In genomic region chr2:239319261-239319661, GRCh38 we compare ENCODE assay signal across 8 cellular contexts.
DNase-seq lines count a peak whose midpoint lies in the region; ATAC-seq and TF ChIP-seq lines count a peak whose summit lies in the region.

No MANE protein-coding gene starts in this region.

- no peaks in the 10 kb centered on the region for H3K27me3 ChIP-seq in Peyer's patch
- H3K27me3 ChIP-seq in neutrophil, result no peaks in the 10 kb centered on the region

- no peaks in the 10 kb centered on the region for H3K36me3 ChIP-seq in Peyer's patch
- no peaks in the 10 kb centered on the region for H3K36me3 ChIP-seq in neutrophil

- DNase-seq in COLO668 (lab: John Stamatoyannopoulos, UW; ENCODE audit: unreplicated experiment), result peak; percentile 14
- peak in 1 of 3 donors; percentile 67 for DNase-seq in Peyer's patch
- DNase-seq in epithelial cell of esophagus (ENCODE audit: low read depth), result peak; percentile 19
- no peak for DNase-seq in GDM1 (lab: John Stamatoyannopoulos, UW)

- H3K4me1 ChIP-seq in Peyer's patch (peaks cover 0 to 20% (median 5%) of the 10 kb centered on the region in 4 donors), neutrophil (ENCODE audit: control insufficient read depth in 1 of 2, insufficient read depth in 1 of 2, low read depth in 1 of 2, low read length in 1 of 2) (peaks cover 0 to 3% of the 10 kb centered on the region in 2 experiments)

- peaks cover 0 to 4% (median 0%) of the 10 kb centered on the region in 4 donors for H3K9me3 ChIP-seq in Peyer's patch
- no peaks in the 10 kb centered on the region for H3K9me3 ChIP-seq in neutrophil

- peak overlapping the region in 3 of 4 donors; percentile 0 to 37 (median 26) for H3K4me3 ChIP-seq in Peyer's patch
- no peak overlapping the region for H3K4me3 ChIP-seq in epithelial cell of esophagus (ENCODE audit: low read length)
- peak overlapping the region in 1 of 2 experiments; percentile 16 for H3K4me3 ChIP-seq in neutrophil (ENCODE audit: low read depth in 1 of 2, low read length in 1 of 2)

- TF ChIP-seq CTCF in Peyer's patch (IDR thresholded peaks at IDR 0.05) (no peak), epithelial cell of esophagus (IDR thresholded peaks at IDR 0.05; ENCODE audit: insufficient read depth, low read depth, low read length, missing control alignments) (no peak), neutrophil (IDR thresholded peaks at IDR 0.05) (no peak)

- H3K27ac ChIP-seq in Peyer's patch (peak overlapping the region; percentile 17 to 61 (median 41)), neutrophil (peak overlapping the region; percentile 57)

- ATAC-seq in GM18502 (IDR thresholded peaks at IDR 0.05; ENCODE audit: poor library complexity, unreplicated experiment) (no peak), HG02981 (IDR thresholded peaks at IDR 0.05; ENCODE audit: unreplicated experiment) (no peak), HG02763 (IDR thresholded peaks at IDR 0.05; ENCODE audit: unreplicated experiment) (no peak)

- TF ChIP-seq POLR2A in Peyer's patch (IDR thresholded peaks at IDR 0.05), result no peak
